15 cellular contexts compared by ENCODE assay signal in genomic region chr7:29723599-29723998, GRCh38.
A peak's percentile ranks its signal among the peaks of the same experiment; 100 is the strongest.
DNase-seq lines count a peak whose midpoint lies in the region; ATAC-seq, FAIRE-seq and TF ChIP-seq lines count a peak whose summit lies in the region.
"Had no signal": no experiment of that assay in that cellular context is flagged by ENCODE, and none has a peak within 500 bp of the region (broad histone marks: within the 10 kb centered on the region; RNA-seq: fewer than 3 reads in every experiment).

No MANE protein-coding gene starts in this region.

- peak overlapping the region; percentile 25 for H3K4me3 Mint-ChIP-seq in MCF 10A (ENCODE audit: unreplicated experiment)
- H3K4me3 Mint-ChIP-seq: activated naive CD8-positive, alpha-beta T cell had no signal

- no peaks in the 10 kb centered on the region for H3K27me3 Mint-ChIP-seq in MCF 10A (ENCODE audit: insufficient read depth, unreplicated experiment)

- H3K9me3 ChIP-seq in breast epithelium: no peaks in the 10 kb centered on the region
- H3K9me3 ChIP-seq: mucosa of descending colon, right lobe of liver, thoracic aorta had no signal

- H3K27me3 ChIP-seq in breast epithelium (no peaks in the 10 kb centered on the region), bronchial epithelial cell (ENCODE audit: control insufficient read depth, insufficient read depth, low read length) (no peaks in the 10 kb centered on the region)
- H3K27me3 ChIP-seq: right lobe of liver had no signal

- no TSS peak for BruUV-seq in MCF 10A (replicated peaks; lab: Mats Ljungman, UMichigan)

- peak overlapping the region; percentile 58 for H3K27ac Mint-ChIP-seq in MCF 10A (ENCODE audit: low read depth, unreplicated experiment)
- H3K27ac Mint-ChIP-seq: activated naive CD8-positive, alpha-beta T cell had no signal

- no peak for ATAC-seq in GM21717 (IDR thresholded peaks at IDR 0.05; ENCODE audit: unreplicated experiment)

- H3K4me1 Mint-ChIP-seq in MCF 10A (ENCODE audit: insufficient read depth, unreplicated experiment): peaks cover 18% of the 10 kb centered on the region

- no peak overlapping the region for H3K4me3 ChIP-seq in breast epithelium
- no peak overlapping the region for H3K4me3 ChIP-seq in bronchial epithelial cell (ENCODE audit: low read depth, low read length)
- H3K4me3 ChIP-seq: dorsolateral prefrontal cortex, mucosa of descending colon, right lobe of liver, thoracic aorta had no signal

- H3K4me1 ChIP-seq in breast epithelium: no peaks in the 10 kb centered on the region
- H3K4me1 ChIP-seq: right lobe of liver had no signal

- DNase-seq in MCF 10A (ENCODE audit: unreplicated experiment): peak; percentile 8
- no peak for DNase-seq in breast epithelium (ENCODE audit: low spot score in 2 of 2)
- DNase-seq in bronchial epithelial cell (ENCODE audit: low read depth): peak; percentile 5
- DNase-seq in kidney tubule cell (ENCODE audit: low spot score): peak; percentile 24
- no peak for DNase-seq in HUDEP-2 (lab: John Stamatoyannopoulos, UW; ENCODE audit: unreplicated experiment in 76 of 76)
- DNase-seq in hepatic stellate cell (ENCODE audit: low spot score): no peak
- no peak for DNase-seq in stimulated activated CD4-positive, alpha-beta T cell treated with anti-CD3 and anti-CD28 coated beads, Interleukin-2, amount 100 ng/mL, for 24 hours
- DNase-seq: 8988T, dorsolateral prefrontal cortex, mucosa of descending colon, NCI-H446 treated with DMSO at 0.1 percent for 48 hours, right lobe of liver had no signal

- peaks cover 10% of the 10 kb centered on the region for H3K9me3 Mint-ChIP-seq in MCF 10A (ENCODE audit: unreplicated experiment)

- TF ChIP-seq CTCF in MCF 10A (IDR thresholded peaks at IDR 0.05; ENCODE audit: unreplicated experiment) (no peak), breast epithelium (IDR thresholded peaks at IDR 0.05) (no peak), bronchial epithelial cell (IDR thresholded peaks at IDR 0.05; ENCODE audit: insufficient read depth, low read length, severe bottlenecking) (no peak)

- peak; percentile 87 for FAIRE-seq in bronchial epithelial cell (lab: Jason Lieb, UNC)

- TF ChIP-seq POLR2A in breast epithelium (IDR thresholded peaks at IDR 0.05): no peak

- no peaks in the 10 kb centered on the region for H3K36me3 Mint-ChIP-seq in MCF 10A (ENCODE audit: insufficient read depth, unreplicated experiment)
- H3K36me3 Mint-ChIP-seq: activated naive CD8-positive, alpha-beta T cell had no signal

- intact Hi-C loops in MCF 10A (cut with micrococcal nuclease) (no loop called here), breast epithelium (cut with DNase I; ENCODE audit: low total_unique reads) (no loop called here)

- POLR2A ChIA-PET in MCF 10A (lab: Yijun Ruan, JAX): no interaction called here

- H3K36me3 ChIP-seq in breast epithelium (no peaks in the 10 kb centered on the region), bronchial epithelial cell (ENCODE audit: control insufficient read depth, insufficient read depth, low read length) (no peaks in the 10 kb centered on the region)
- H3K36me3 ChIP-seq: right lobe of liver, thoracic aorta had no signal

- CTCF ChIA-PET in MCF 10A (lab: Yijun Ruan, JAX): interaction anchor here (1.6 kb wide), 1 partner anchor 198 kb away, joined by 5 read pairs; no protein-coding TSS in a partner anchor

- H3K27ac ChIP-seq in breast epithelium: no peak overlapping the region
- H3K27ac ChIP-seq: dorsolateral prefrontal cortex, right lobe of liver, thoracic aorta had no signal

Comparison
In these comparisons a context has a peak if more than half of its experiments do, and no peak if none do; other contexts are left out.
1. DNase-seq: peak in MCF 10A (single experiment), bronchial epithelial cell (single experiment) and kidney tubule cell (single experiment); none in breast epithelium (0 of 2), HUDEP-2 (0 of 76), hepatic stellate cell (single experiment) and stimulated activated CD4-positive, alpha-beta T cell treated with anti-CD3 and anti-CD28 coated beads, Interleukin-2, amount 100 ng/mL, for 24 hours (0 of 2).